25 cellular contexts compared by ENCODE assay signal in the genomic region with DNA sequence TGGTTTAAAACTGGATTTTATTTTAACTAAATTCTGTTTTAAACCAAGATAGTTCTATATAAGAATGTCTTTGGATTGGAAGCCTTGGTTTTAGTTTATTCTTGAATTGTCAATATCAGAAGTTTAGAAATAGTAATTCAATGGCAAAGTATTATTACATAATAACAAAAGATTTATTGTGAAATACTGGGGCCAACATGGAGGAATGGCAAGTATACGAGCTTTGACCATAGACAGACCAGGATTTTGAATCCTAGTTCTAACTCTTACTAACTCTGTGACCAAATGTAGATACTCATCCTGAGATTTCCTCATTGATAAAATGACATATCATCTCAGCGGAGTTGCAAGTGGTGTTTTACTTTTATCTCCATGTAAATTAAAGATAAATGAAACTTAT.
"Had no signal": no experiment of that assay in that cellular context is flagged by ENCODE, and none has a peak within 500 bp of the region (broad histone marks: within the 10 kb centered on the region; RNA-seq: fewer than 3 reads in every experiment).

No MANE protein-coding gene starts in this region.

- H3K27ac Mint-ChIP-seq: memory B cell; stimulated activated memory B cell treated with anti-CD40 and anti-IgM and Interleukin-4, amounts not matched to agents 10 μg/mL and 1 μg/mL and 100 μg/mL, for 72 hours had no signal

- H3K36me3 Mint-ChIP-seq: memory B cell; naive B cell; stimulated activated memory B cell treated with anti-CD40 and anti-IgM and Interleukin-4, amounts not matched to agents 10 μg/mL and 1 μg/mL and 100 μg/mL, for 72 hours had no signal

- H2AFZ ChIP-seq: hepatocyte had no signal

- H3K9me3 ChIP-seq: esophagus muscularis mucosa, gastroesophageal sphincter, heart left ventricle, mucosa of descending colon, prostate gland, right atrium auricular region, sigmoid colon, spleen, testis, tibial artery, upper lobe of left lung had no signal

- H3K4me1 ChIP-seq: prostate gland, testis had no signal

- H3K4me1 Mint-ChIP-seq: naive B cell; stimulated activated memory B cell treated with anti-CD40 and anti-IgM and Interleukin-4, amounts not matched to agents 10 μg/mL and 1 μg/mL and 100 μg/mL, for 72 hours had no signal

- H3K4me3 Mint-ChIP-seq: memory B cell; naive B cell; nephron; stimulated activated memory B cell treated with anti-CD40 and anti-IgM and Interleukin-4, amounts not matched to agents 10 μg/mL and 1 μg/mL and 100 μg/mL, for 72 hours had no signal

- ATAC-seq: mucosa of descending colon; stimulated activated memory B cell treated with anti-CD40 and anti-IgM and Interleukin-4, amounts not matched to agents 10 μg/mL and 1 μg/mL and 100 μg/mL, for 72 hours; stimulated activated naive CD8-positive, alpha-beta T cell treated with anti-CD3 and anti-CD28 coated beads, Interleukin-15, Interleukin-2, amounts not matched to agents 100 U/mL and 50 U/mL, for 24 hours had no signal

- H3K36me3 ChIP-seq: prostate gland, right atrium auricular region, sigmoid colon, spleen, tibial artery, upper lobe of left lung had no signal

- DNase-seq: dorsolateral prefrontal cortex; effector CD4-positive, alpha-beta T cell; foreskin keratinocyte; heart left ventricle; kidney; mucosa of descending colon; naive B cell; nucleus accumbens; sigmoid colon; spleen; stimulated activated CD4-positive, alpha-beta T cell treated with anti-CD3 and anti-CD28 coated beads, Interleukin-4, amount 100 ng/mL, for 4 hours; stimulated activated naive CD8-positive, alpha-beta T cell treated with anti-CD3 and anti-CD28 coated beads, Interleukin-15, Interleukin-2, amounts not matched to agents 100 U/mL and 50 U/mL, for 24 hours; substantia nigra; testis; tibial artery; upper lobe of left lung had no signal

- H3K4me3 ChIP-seq: esophagus muscularis mucosa, gastroesophageal sphincter, heart left ventricle, hepatocyte, lung, mucosa of descending colon, prostate gland, right atrium auricular region, sigmoid colon, spleen, testis, tibial artery, upper lobe of left lung had no signal

- H3K27me3 ChIP-seq: dorsolateral prefrontal cortex, esophagus muscularis mucosa, foreskin keratinocyte, gastroesophageal sphincter, heart left ventricle, hepatocyte, right atrium auricular region, sigmoid colon, spleen, testis, tibial artery, upper lobe of left lung had no signal

- H3K4me2 ChIP-seq: hepatocyte had no signal

- H3K27ac ChIP-seq: foreskin keratinocyte, gastroesophageal sphincter, heart left ventricle, hepatocyte, prostate gland, right atrium auricular region, sigmoid colon, spleen, testis, tibial artery, upper lobe of left lung had no signal

- H3K9me3 Mint-ChIP-seq: memory B cell; naive B cell; stimulated activated memory B cell treated with anti-CD40 and anti-IgM and Interleukin-4, amounts not matched to agents 10 μg/mL and 1 μg/mL and 100 μg/mL, for 72 hours had no signal
